Comparison of ENCODE assay signal across 1 cellular context in the genomic region with DNA sequence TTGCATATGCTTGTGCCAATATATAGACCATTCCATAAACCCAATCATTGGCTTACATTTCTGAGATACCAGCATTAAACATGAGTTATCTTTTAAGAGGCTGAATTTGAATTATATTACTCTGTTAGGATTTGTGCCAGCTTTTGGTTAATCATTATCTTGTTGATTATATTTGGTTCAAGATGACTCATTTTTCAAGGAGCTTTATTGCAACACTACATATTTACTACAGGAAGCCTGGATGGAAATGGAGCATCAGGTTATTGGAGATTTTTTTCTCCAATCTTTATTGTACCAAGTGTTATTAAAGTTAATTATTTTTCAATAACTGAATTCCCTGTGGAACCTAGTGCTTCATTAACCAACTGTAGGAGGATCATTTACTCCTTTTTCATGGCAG.
A peak's percentile ranks its signal among the peaks of the same experiment; 100 is the strongest.
TF ChIP-seq lines count a peak whose summit lies in the region.

No MANE protein-coding gene starts in this region.

TF ChIP-seq in HepG2, 621 proteins besides CTCF, POLR2A, EP300 and RAD21 (continues in another document):
- TF ChIP-seq ZNF674 (CRISPR knock-in tag; IDR thresholded peaks at IDR 0.05; ENCODE audit: low read depth): no peak
- TF ChIP-seq ZNF570 (CRISPR knock-in tag; IDR thresholded peaks at IDR 0.05; ENCODE audit: borderline replicate concordance): no peak
- peak; percentile 60 for TF ChIP-seq ZNF609 (CRISPR knock-in tag; IDR thresholded peaks at IDR 0.05; ENCODE audit: borderline replicate concordance)
- peak; percentile 61; the same call in 1 of the 2 replicates for TF ChIP-seq ZKSCAN8 (CRISPR knock-in tag; IDR thresholded peaks at IDR 0.05; ENCODE audit: borderline replicate concordance)
- TF ChIP-seq ZNF362 (CRISPR knock-in tag; IDR thresholded peaks at IDR 0.05; ENCODE audit: borderline replicate concordance): peak; percentile 85; the same call in 1 of the 2 replicates
- TF ChIP-seq HMGXB4 (CRISPR knock-in tag; IDR thresholded peaks at IDR 0.05; ENCODE audit: borderline replicate concordance in 1 of 2, low read depth in 1 of 2): no peak
- TF ChIP-seq, protein P1, sequence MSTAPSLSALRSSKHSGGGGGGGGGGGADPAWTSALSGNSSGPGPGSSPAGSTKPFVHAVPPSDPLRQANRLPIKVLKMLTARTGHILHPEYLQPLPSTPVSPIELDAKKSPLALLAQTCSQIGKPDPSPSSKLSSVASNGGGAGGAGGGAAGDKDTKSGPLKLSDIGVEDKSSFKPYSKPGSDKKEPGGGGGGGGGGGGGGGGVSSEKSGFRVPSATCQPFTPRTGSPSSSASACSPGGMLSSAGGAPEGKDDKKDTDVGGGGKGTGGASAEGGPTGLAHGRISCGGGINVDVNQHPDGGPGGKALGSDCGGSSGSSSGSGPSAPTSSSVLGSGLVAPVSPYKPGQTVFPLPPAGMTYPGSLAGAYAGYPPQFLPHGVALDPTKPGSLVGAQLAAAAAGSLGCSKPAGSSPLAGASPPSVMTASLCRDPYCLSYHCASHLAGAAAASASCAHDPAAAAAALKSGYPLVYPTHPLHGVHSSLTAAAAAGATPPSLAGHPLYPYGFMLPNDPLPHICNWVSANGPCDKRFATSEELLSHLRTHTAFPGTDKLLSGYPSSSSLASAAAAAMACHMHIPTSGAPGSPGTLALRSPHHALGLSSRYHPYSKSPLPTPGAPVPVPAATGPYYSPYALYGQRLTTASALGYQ (CRISPR knock-in tag; IDR thresholded peaks at IDR 0.05): peak; percentile 73
- peak; percentile 76 for TF ChIP-seq SIX1 (CRISPR knock-in tag; IDR thresholded peaks at IDR 0.05; ENCODE audit: borderline replicate concordance)
- TF ChIP-seq IRF1 (CRISPR knock-in tag; IDR thresholded peaks at IDR 0.05; ENCODE audit: low read depth): no peak
- TF ChIP-seq DRAP1 (CRISPR knock-in tag; IDR thresholded peaks at IDR 0.05): peak; percentile 53; the same call in 1 of the 2 replicates
- TF ChIP-seq HNRNPL (IDR thresholded peaks at IDR 0.05; ENCODE audit: low read depth, low read length): no peak
- TF ChIP-seq KDM1A (CRISPR knock-in tag; IDR thresholded peaks at IDR 0.05): no peak
- no peak for TF ChIP-seq SATB2 (CRISPR knock-in tag; IDR thresholded peaks at IDR 0.05)
- TF ChIP-seq GABPA (IDR thresholded peaks at IDR 0.05; ENCODE audit: low read depth, low read length): no peak
- TF ChIP-seq GABPA (CRISPR knock-in tag; IDR thresholded peaks at IDR 0.05; ENCODE audit: low read depth): peak; percentile 41; the same call in 1 of the 2 replicates
- TF ChIP-seq KLF13 (CRISPR knock-in tag; IDR thresholded peaks at IDR 0.05): no peak
- TF ChIP-seq RARG (CRISPR knock-in tag; IDR thresholded peaks at IDR 0.05; ENCODE audit: low read depth): no peak
- TF ChIP-seq MAZ (IDR thresholded peaks at IDR 0.05; ENCODE audit: borderline replicate concordance, low read depth, low read length): no peak
- TF ChIP-seq MAZ (CRISPR knock-in tag; IDR thresholded peaks at IDR 0.05; ENCODE audit: low read depth): no peak
- TF ChIP-seq, protein P2, sequence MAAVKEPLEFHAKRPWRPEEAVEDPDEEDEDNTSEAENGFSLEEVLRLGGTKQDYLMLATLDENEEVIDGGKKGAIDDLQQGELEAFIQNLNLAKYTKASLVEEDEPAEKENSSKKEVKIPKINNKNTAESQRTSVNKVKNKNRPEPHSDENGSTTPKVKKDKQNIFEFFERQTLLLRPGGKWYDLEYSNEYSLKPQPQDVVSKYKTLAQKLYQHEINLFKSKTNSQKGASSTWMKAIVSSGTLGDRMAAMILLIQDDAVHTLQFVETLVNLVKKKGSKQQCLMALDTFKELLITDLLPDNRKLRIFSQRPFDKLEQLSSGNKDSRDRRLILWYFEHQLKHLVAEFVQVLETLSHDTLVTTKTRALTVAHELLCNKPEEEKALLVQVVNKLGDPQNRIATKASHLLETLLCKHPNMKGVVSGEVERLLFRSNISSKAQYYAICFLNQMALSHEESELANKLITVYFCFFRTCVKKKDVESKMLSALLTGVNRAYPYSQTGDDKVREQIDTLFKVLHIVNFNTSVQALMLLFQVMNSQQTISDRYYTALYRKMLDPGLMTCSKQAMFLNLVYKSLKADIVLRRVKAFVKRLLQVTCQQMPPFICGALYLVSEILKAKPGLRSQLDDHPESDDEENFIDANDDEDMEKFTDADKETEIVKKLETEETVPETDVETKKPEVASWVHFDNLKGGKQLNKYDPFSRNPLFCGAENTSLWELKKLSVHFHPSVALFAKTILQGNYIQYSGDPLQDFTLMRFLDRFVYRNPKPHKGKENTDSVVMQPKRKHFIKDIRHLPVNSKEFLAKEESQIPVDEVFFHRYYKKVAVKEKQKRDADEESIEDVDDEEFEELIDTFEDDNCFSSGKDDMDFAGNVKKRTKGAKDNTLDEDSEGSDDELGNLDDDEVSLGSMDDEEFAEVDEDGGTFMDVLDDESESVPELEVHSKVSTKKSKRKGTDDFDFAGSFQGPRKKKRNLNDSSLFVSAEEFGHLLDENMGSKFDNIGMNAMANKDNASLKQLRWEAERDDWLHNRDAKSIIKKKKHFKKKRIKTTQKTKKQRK (IDR thresholded peaks at IDR 0.05; ENCODE audit: low read length): no peak
- TF ChIP-seq CBFB (CRISPR knock-in tag; IDR thresholded peaks at IDR 0.05): no peak
- no peak for TF ChIP-seq NONO (IDR thresholded peaks at IDR 0.05)
- no peak for TF ChIP-seq NONO (CRISPR knock-in tag; conservative IDR thresholded peaks at IDR 0.05)
- TF ChIP-seq STAT5B (CRISPR knock-in tag; IDR thresholded peaks at IDR 0.05): no peak
- TF ChIP-seq SRY (CRISPR knock-in tag; IDR thresholded peaks at IDR 0.05): no peak
- TF ChIP-seq NFYB (CRISPR knock-in tag; IDR thresholded peaks at IDR 0.05): no peak
- TF ChIP-seq KDM5A (IDR thresholded peaks at IDR 0.05; ENCODE audit: borderline replicate concordance, low read length): no peak; the same call in 1 of the 2 replicates
- TF ChIP-seq ZNF318 (CRISPR knock-in tag; IDR thresholded peaks at IDR 0.05): no peak
- TF ChIP-seq HNF4A (CRISPR knock-in tag; IDR thresholded peaks at IDR 0.05): peak; percentile 59
- no peak for TF ChIP-seq MAFF (IDR thresholded peaks at IDR 0.05; ENCODE audit: low read depth, low read length)
